In the genomic region with DNA sequence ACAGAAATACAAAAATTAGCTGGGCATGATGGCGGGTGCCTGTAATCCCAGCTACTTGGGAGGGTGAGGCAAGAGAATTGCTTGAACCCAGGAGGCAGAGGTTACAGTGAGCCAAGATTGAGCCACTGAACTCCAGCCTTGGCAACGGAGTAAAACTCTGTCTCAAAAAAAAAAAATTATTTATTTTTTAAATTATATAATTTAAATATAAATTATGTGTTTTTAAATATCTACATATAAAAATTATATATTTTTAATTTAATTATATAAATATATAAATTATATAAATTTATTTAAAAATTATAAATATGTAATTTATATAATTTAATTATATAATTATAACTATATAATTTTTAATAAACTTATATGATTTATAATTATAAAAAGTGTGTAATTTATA, we compare ENCODE assay signal across 19 cellular contexts. TPM values are rescaled to one million over a fixed set of nuclear protein-coding genes. Genes with fewer than 3 reads are reported as not detected.
DNase-seq lines count a peak whose midpoint lies in the region; ATAC-seq, FAIRE-seq and TF ChIP-seq lines count a peak whose summit lies in the region.
"Had no signal": no experiment of that assay in that cellular context is flagged by ENCODE, and none has a peak within 500 bp of the region (broad histone marks: within the 10 kb centered on the region; RNA-seq: fewer than 3 reads in every experiment).

No MANE protein-coding gene starts in this region.

- H3K4me1 Mint-ChIP-seq in WTC11: peaks cover 4% of the 10 kb centered on the region; the same call in 1 of the 2 replicates
- no peaks in the 10 kb centered on the region for H3K4me1 Mint-ChIP-seq in activated CD4-positive, alpha-beta memory T cell treated with anti-CD3 and anti-CD28 coated beads for 36 hours (ENCODE audit: low read depth)
- H3K4me1 Mint-ChIP-seq: B cell had no signal

- POLR2A ChIA-PET in WTC11 (lab: Charles Lee): no interaction called here
- POLR2A ChIA-PET in activated CD4-positive, alpha-beta memory T cell treated with anti-CD3 and anti-CD28 coated beads for 36 hours (lab: Charles Lee): no interaction called here

- no peak overlapping the region for H3K4me3 Mint-ChIP-seq in WTC11
- H3K4me3 Mint-ChIP-seq in activated CD4-positive, alpha-beta memory T cell treated with anti-CD3 and anti-CD28 coated beads for 36 hours: no peak overlapping the region
- H3K4me3 Mint-ChIP-seq: B cell; CD4-positive, alpha-beta T cell; CD8-positive, alpha-beta T cell had no signal

- peaks cover 8% of the 10 kb centered on the region for H3K36me3 Mint-ChIP-seq in WTC11
- H3K36me3 Mint-ChIP-seq in activated CD4-positive, alpha-beta memory T cell treated with anti-CD3 and anti-CD28 coated beads for 36 hours: no peaks in the 10 kb centered on the region
- H3K36me3 Mint-ChIP-seq: CD8-positive, alpha-beta T cell had no signal

- intact Hi-C loops in activated CD4-positive, alpha-beta memory T cell treated with anti-CD3 and anti-CD28 coated beads for 36 hours (cut with micrococcal nuclease): no loop called here

- no peaks in the 10 kb centered on the region for H3K27me3 Mint-ChIP-seq in WTC11 (ENCODE audit: low read depth)
- H3K27me3 Mint-ChIP-seq in activated CD4-positive, alpha-beta memory T cell treated with anti-CD3 and anti-CD28 coated beads for 36 hours: no peaks in the 10 kb centered on the region
- H3K27me3 Mint-ChIP-seq: B cell; CD4-positive, alpha-beta T cell had no signal

- FAIRE-seq in A204.1 (lab: Jason Lieb, UNC): peak; percentile 100
- peak; percentile 100 for FAIRE-seq in G401.6 (lab: Jason Lieb, UNC)
- FAIRE-seq: A549, D721Med, GM12878, GM12892, GM18507 had no signal

- CTCF ChIA-PET in WTC11 (lab: Charles Lee): no interaction called here
- CTCF ChIA-PET in activated CD4-positive, alpha-beta memory T cell treated with anti-CD3 and anti-CD28 coated beads for 36 hours (lab: Charles Lee): no interaction called here

- TF ChIP-seq CTCF in WTC11 (IDR thresholded peaks at IDR 0.05): no peak

- DNase-seq in WTC11 (ENCODE audit: low spot score): no peak
- DNase-seq in activated CD4-positive, alpha-beta memory T cell treated with anti-CD3 and anti-CD28 coated beads for 36 hours: no peak
- DNase-seq: 8988T; AML-193; Caco-2; Calu3; CD4-positive, alpha-beta T cell; CD8-positive, alpha-beta T cell; DMS79 treated with DMSO at 0.1 percent for 48 hours; GDM1 had no signal

- H3K27ac Mint-ChIP-seq in WTC11: no peak overlapping the region
- H3K27ac Mint-ChIP-seq in activated CD4-positive, alpha-beta memory T cell treated with anti-CD3 and anti-CD28 coated beads for 36 hours: no peak overlapping the region
- H3K27ac Mint-ChIP-seq: B cell; CD4-positive, alpha-beta T cell; CD8-positive, alpha-beta T cell had no signal

- peaks cover 14% of the 10 kb centered on the region for H3K9me3 Mint-ChIP-seq in WTC11
- peaks cover 3% of the 10 kb centered on the region for H3K9me3 Mint-ChIP-seq in activated CD4-positive, alpha-beta memory T cell treated with anti-CD3 and anti-CD28 coated beads for 36 hours

- ATAC-seq in WTC11 (no peak), HG03139 (IDR thresholded peaks at IDR 0.05; ENCODE audit: unreplicated experiment) (no peak)
- ATAC-seq: A549; CD8-positive, alpha-beta T cell; GM12878 had no signal

TF ChIP-seq in WTC11, 78 proteins besides CTCF, POLR2A, EP300 and RAD21:
- TF ChIP-seq, protein P1, sequence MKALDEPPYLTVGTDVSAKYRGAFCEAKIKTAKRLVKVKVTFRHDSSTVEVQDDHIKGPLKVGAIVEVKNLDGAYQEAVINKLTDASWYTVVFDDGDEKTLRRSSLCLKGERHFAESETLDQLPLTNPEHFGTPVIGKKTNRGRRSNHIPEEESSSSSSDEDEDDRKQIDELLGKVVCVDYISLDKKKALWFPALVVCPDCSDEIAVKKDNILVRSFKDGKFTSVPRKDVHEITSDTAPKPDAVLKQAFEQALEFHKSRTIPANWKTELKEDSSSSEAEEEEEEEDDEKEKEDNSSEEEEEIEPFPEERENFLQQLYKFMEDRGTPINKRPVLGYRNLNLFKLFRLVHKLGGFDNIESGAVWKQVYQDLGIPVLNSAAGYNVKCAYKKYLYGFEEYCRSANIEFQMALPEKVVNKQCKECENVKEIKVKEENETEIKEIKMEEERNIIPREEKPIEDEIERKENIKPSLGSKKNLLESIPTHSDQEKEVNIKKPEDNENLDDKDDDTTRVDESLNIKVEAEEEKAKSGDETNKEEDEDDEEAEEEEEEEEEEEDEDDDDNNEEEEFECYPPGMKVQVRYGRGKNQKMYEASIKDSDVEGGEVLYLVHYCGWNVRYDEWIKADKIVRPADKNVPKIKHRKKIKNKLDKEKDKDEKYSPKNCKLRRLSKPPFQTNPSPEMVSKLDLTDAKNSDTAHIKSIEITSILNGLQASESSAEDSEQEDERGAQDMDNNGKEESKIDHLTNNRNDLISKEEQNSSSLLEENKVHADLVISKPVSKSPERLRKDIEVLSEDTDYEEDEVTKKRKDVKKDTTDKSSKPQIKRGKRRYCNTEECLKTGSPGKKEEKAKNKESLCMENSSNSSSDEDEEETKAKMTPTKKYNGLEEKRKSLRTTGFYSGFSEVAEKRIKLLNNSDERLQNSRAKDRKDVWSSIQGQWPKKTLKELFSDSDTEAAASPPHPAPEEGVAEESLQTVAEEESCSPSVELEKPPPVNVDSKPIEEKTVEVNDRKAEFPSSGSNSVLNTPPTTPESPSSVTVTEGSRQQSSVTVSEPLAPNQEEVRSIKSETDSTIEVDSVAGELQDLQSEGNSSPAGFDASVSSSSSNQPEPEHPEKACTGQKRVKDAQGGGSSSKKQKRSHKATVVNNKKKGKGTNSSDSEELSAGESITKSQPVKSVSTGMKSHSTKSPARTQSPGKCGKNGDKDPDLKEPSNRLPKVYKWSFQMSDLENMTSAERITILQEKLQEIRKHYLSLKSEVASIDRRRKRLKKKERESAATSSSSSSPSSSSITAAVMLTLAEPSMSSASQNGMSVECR (CRISPR knock-in tag; IDR thresholded peaks at IDR 0.05; ENCODE audit: borderline replicate concordance): no peak
- peak; percentile 91; the same call in 1 of the 2 replicates for TF ChIP-seq HMGA2 (CRISPR knock-in tag; IDR thresholded peaks at IDR 0.05)
- no peak for TF ChIP-seq ZNF219 (CRISPR knock-in tag; IDR thresholded peaks at IDR 0.05; ENCODE audit: borderline replicate concordance)
- TF ChIP-seq, protein P2, sequence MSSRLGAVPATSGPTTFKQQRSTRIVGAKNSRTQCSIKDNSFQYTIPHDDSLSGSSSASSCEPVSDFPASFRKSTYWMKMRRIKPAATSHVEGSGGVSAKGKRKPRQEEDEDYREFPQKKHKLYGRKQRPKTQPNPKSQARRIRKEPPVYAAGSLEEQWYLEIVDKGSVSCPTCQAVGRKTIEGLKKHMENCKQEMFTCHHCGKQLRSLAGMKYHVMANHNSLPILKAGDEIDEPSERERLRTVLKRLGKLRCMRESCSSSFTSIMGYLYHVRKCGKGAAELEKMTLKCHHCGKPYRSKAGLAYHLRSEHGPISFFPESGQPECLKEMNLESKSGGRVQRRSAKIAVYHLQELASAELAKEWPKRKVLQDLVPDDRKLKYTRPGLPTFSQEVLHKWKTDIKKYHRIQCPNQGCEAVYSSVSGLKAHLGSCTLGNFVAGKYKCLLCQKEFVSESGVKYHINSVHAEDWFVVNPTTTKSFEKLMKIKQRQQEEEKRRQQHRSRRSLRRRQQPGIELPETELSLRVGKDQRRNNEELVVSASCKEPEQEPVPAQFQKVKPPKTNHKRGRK (CRISPR knock-in tag; IDR thresholded peaks at IDR 0.05; ENCODE audit: borderline replicate concordance): no peak
- TF ChIP-seq ZBTB21 (CRISPR knock-in tag; IDR thresholded peaks at IDR 0.05; ENCODE audit: borderline replicate concordance): no peak
- no peak for TF ChIP-seq IRF2 (CRISPR knock-in tag; IDR thresholded peaks at IDR 0.05; ENCODE audit: borderline replicate concordance, low read depth)
- TF ChIP-seq NR2C2 (CRISPR knock-in tag; IDR thresholded peaks at IDR 0.05): no peak
- no peak for TF ChIP-seq OVOL2 (CRISPR knock-in tag; IDR thresholded peaks at IDR 0.05; ENCODE audit: borderline replicate concordance)
- TF ChIP-seq FOXJ3 (CRISPR knock-in tag; IDR thresholded peaks at IDR 0.05; ENCODE audit: borderline replicate concordance): no peak

RNA-seq across cellular contexts. Expression of a gene that starts 51.2 kb away (rescaled TPM):
- total RNA-seq in WTC11 (2021): 15.6 to 16.5 TPM (median 15.7 TPM) in 3 replicates
- not detected for total RNA-seq in activated CD4-positive, alpha-beta memory T cell treated with anti-CD3 and anti-CD28 coated beads for 36 hours
- total RNA-seq: B cell; CD8-positive, alpha-beta T cell had no signal

Comparison
In these comparisons a context has a peak if more than half of its experiments do, and no peak if none do; other contexts are left out.
1. RNA of a gene that starts 51.2 kb away (total RNA-seq): 15.6 to 16.5 TPM in WTC11; not detected in activated CD4-positive, alpha-beta memory T cell treated with anti-CD3 and anti-CD28 coated beads for 36 hours; every median in the first group is over 10 times any median in the second.